17 cellular contexts compared by ENCODE assay signal in genomic region chr14:99186956-99187690, GRCh38.
DNase-seq lines count a peak whose midpoint lies in the region; ATAC-seq and TF ChIP-seq lines count a peak whose summit lies in the region.
"Had no signal": no experiment of that assay in that cellular context is flagged by ENCODE, and none has a peak within 500 bp of the region (broad histone marks: within the 10 kb centered on the region; RNA-seq: fewer than 3 reads in every experiment).

No MANE protein-coding gene starts in this region.

- H3K9me3 ChIP-seq in CD8-positive, alpha-beta memory T cell (ENCODE audit: low read length): no peaks in the 10 kb centered on the region

- no peak overlapping the region for H3K27ac ChIP-seq in CD8-positive, alpha-beta memory T cell (ENCODE audit: low read depth, low read length)

- H3K4me3 Mint-ChIP-seq in CD8-positive, alpha-beta memory T cell: peak overlapping the region; percentile 60 to 85 (median 76)
- peak overlapping the region; percentile 72 to 89 (median 72) for H3K4me3 Mint-ChIP-seq in T-cell
- peak overlapping the region; percentile 28 for H3K4me3 Mint-ChIP-seq in natural killer cell
- H3K4me3 Mint-ChIP-seq: type B pancreatic cell had no signal

- peaks cover 93 to 100% (median 98%) of the 10 kb centered on the region in 3 donors for H3K4me1 Mint-ChIP-seq in CD8-positive, alpha-beta memory T cell
- H3K4me1 Mint-ChIP-seq in T-cell: peaks cover 94 to 100% (median 95%) of the 10 kb centered on the region in 3 donors
- H3K4me1 Mint-ChIP-seq in natural killer cell: peaks cover 79 to 86% of the 10 kb centered on the region in 2 donors

- POLR2A ChIA-PET in CD8-positive, alpha-beta memory T cell (lab: Charles Lee): interaction anchor here (0.6 to 2.6 kb wide), 2 partner anchors 9 to 20 kb away, joined by 3 to 7 read pairs; no protein-coding TSS in a partner anchor
- POLR2A ChIA-PET in T-cell (lab: Charles Lee): interaction anchor here (0.5 to 1.7 kb wide), 8 partner anchors 8 to 1080 kb away, joined by 3 to 7 read pairs (median 3); no protein-coding TSS in a partner anchor

- peaks cover 4% of the 10 kb centered on the region for H3K36me3 ChIP-seq in CD8-positive, alpha-beta memory T cell (ENCODE audit: insufficient read depth, low read length)

- H3K4me1 ChIP-seq in CD8-positive, alpha-beta memory T cell (ENCODE audit: insufficient read depth, low read length): peaks cover 97% of the 10 kb centered on the region

- H3K27me3 Mint-ChIP-seq in CD8-positive, alpha-beta memory T cell: peaks cover 0 to 3% of the 10 kb centered on the region in 2 donors
- H3K27me3 Mint-ChIP-seq in T-cell: no peaks in the 10 kb centered on the region
- H3K27me3 Mint-ChIP-seq in natural killer cell (ENCODE audit: low read depth in 2 of 2): no peaks in the 10 kb centered on the region
- H3K27me3 Mint-ChIP-seq: type B pancreatic cell had no signal

- peak overlapping the region; percentile 44 for H3K4me3 ChIP-seq in CD8-positive, alpha-beta memory T cell (ENCODE audit: low read length)
- H3K4me3 ChIP-seq: smooth muscle cell had no signal

- ATAC-seq in T-cell (replicated peaks in 1 of 4) (no peak), natural killer cell (no peak), GM18861 (IDR thresholded peaks at IDR 0.05; ENCODE audit: unreplicated experiment) (no peak), GM21526 (IDR thresholded peaks at IDR 0.05; ENCODE audit: low FRiP score, unreplicated experiment) (no peak)

- CTCF ChIA-PET in CD8-positive, alpha-beta memory T cell (lab: Charles Lee): interaction anchor here (1.5 to 3.9 kb wide), 6 partner anchors 9 to 85 kb away, joined by 4 to 39 read pairs (median 8); partner anchors contain the start of gene BCL11B
- CTCF ChIA-PET in T-cell (lab: Charles Lee): interaction anchor here (0.7 to 2.3 kb wide), 10 partner anchors 8 to 1584 kb away, joined by 3 to 12 read pairs (median 4); partner anchors contain the start of gene BCL11B (in 1 of the 2)

- DNase-seq in CD8-positive, alpha-beta memory T cell: peak in 1 of 5 donors; percentile 45
- no peak for DNase-seq in T-cell
- peak; percentile 23 for DNase-seq in activated naive CD4-positive, alpha-beta T cell treated with anti-CD3 and anti-CD28 coated beads, Interleukin-2, amount 50 U/mL, for 16 hours
- DNase-seq in natural killer cell: no peak
- DNase-seq in C1 segment of cervical spinal cord (lab: John Stamatoyannopoulos, UW): no peak
- DNase-seq: activated CD4-positive, CD25-positive, alpha-beta regulatory T cell treated with anti-CD3 and anti-CD28 coated beads, Interleukin-2, amount 50 U/mL, for 72 hours; DMS 273 treated with DMSO at 0.1 percent for 48 hours; erythroblast; GOT3; NCI-H1930; NCI-H446; SHP77; T1000 had no signal

- peak overlapping the region; percentile 87 to 98 (median 94) for H3K27ac Mint-ChIP-seq in CD8-positive, alpha-beta memory T cell
- peak overlapping the region; percentile 90 to 96 for H3K27ac Mint-ChIP-seq in T-cell
- H3K27ac Mint-ChIP-seq in natural killer cell: peak overlapping the region; percentile 71 to 76
- H3K27ac Mint-ChIP-seq: type B pancreatic cell had no signal

- no peaks in the 10 kb centered on the region for H3K27me3 ChIP-seq in CD8-positive, alpha-beta memory T cell (ENCODE audit: insufficient read depth, low read length, poor library complexity, severe bottlenecking)

- H3K9me3 Mint-ChIP-seq in CD8-positive, alpha-beta memory T cell: no peaks in the 10 kb centered on the region
- H3K9me3 Mint-ChIP-seq in T-cell: no peaks in the 10 kb centered on the region
- no peaks in the 10 kb centered on the region for H3K9me3 Mint-ChIP-seq in natural killer cell
- H3K9me3 Mint-ChIP-seq: type B pancreatic cell had no signal

- intact Hi-C loops in natural killer cell (cut with micrococcal nuclease): no loop called here

- no peak for TF ChIP-seq CTCF in natural killer cell (IDR thresholded peaks at IDR 0.05)

- peaks cover 0 to 62% (median 12%) of the 10 kb centered on the region in 3 donors for H3K36me3 Mint-ChIP-seq in CD8-positive, alpha-beta memory T cell
- H3K36me3 Mint-ChIP-seq in T-cell: peaks cover 15% of the 10 kb centered on the region
- no peaks in the 10 kb centered on the region for H3K36me3 Mint-ChIP-seq in natural killer cell
